ENCODE assay signal across 14 cellular contexts in genomic region chr14:98926151-98926550, GRCh38.
DNase-seq lines count a peak whose midpoint lies in the region; ATAC-seq and TF ChIP-seq lines count a peak whose summit lies in the region.
"Had no signal": no experiment of that assay in that cellular context is flagged by ENCODE, and none has a peak within 500 bp of the region (broad histone marks: within the 10 kb centered on the region; RNA-seq: fewer than 3 reads in every experiment).

No MANE protein-coding gene starts in this region.

- peak overlapping the region; percentile 82 for H3K27ac ChIP-seq in RWPE1
- H3K27ac ChIP-seq: prostate gland, vagina had no signal

- H3K9me3 Mint-ChIP-seq in activated CD4-positive, alpha-beta memory T cell treated with anti-CD3 and anti-CD28 coated beads for 36 hours = peaks cover 10% of the 10 kb centered on the region
- no peaks in the 10 kb centered on the region for H3K9me3 Mint-ChIP-seq in effector memory CD8-positive, alpha-beta T cell
- no peaks in the 10 kb centered on the region for H3K9me3 Mint-ChIP-seq in endothelial cell (ENCODE audit: unreplicated experiment)

- TF ChIP-seq CTCF in RWPE1 (conservative IDR thresholded peaks at IDR 0.05; ENCODE audit: low read depth) = no peak
- TF ChIP-seq CTCF in endothelial cell (IDR thresholded peaks at IDR 0.05; ENCODE audit: unreplicated experiment) = no peak

- H3K27ac Mint-ChIP-seq in activated CD4-positive, alpha-beta memory T cell treated with anti-CD3 and anti-CD28 coated beads for 36 hours = no peak overlapping the region
- H3K27ac Mint-ChIP-seq in effector memory CD8-positive, alpha-beta T cell = no peak overlapping the region
- H3K27ac Mint-ChIP-seq in endothelial cell (ENCODE audit: unreplicated experiment) = no peak overlapping the region
- H3K27ac Mint-ChIP-seq: activated T-helper 2 cell treated with anti-CD3 and anti-CD28 coated beads, Interferon-gamma antibody, Interleukin-2, Interleukin-4, amounts not matched to agents 10 μg/mL and 5 μg/mL and 100 μg/mL, durations not matched to agents 14 hours and 24 hours and 36 hours had no signal

- H3K4me1 Mint-ChIP-seq in activated CD4-positive, alpha-beta memory T cell treated with anti-CD3 and anti-CD28 coated beads for 36 hours (ENCODE audit: low read depth) = peaks cover 31% of the 10 kb centered on the region
- peaks cover 6% of the 10 kb centered on the region in 2 donors for H3K4me1 Mint-ChIP-seq in effector memory CD8-positive, alpha-beta T cell (ENCODE audit: low read depth in 2 of 2)
- H3K4me1 Mint-ChIP-seq in endothelial cell (ENCODE audit: unreplicated experiment) = no peaks in the 10 kb centered on the region

- no peaks in the 10 kb centered on the region for H3K36me3 Mint-ChIP-seq in activated CD4-positive, alpha-beta memory T cell treated with anti-CD3 and anti-CD28 coated beads for 36 hours
- no peaks in the 10 kb centered on the region for H3K36me3 Mint-ChIP-seq in effector memory CD8-positive, alpha-beta T cell (ENCODE audit: insufficient read depth)
- no peaks in the 10 kb centered on the region for H3K36me3 Mint-ChIP-seq in endothelial cell (ENCODE audit: low read depth, unreplicated experiment)

- peak; percentile 31 for ATAC-seq in effector memory CD8-positive, alpha-beta T cell (replicated peaks)
- no peak for ATAC-seq in HG03108 (IDR thresholded peaks at IDR 0.05; ENCODE audit: unreplicated experiment)

- CTCF ChIA-PET in RWPE1 (lab: Yijun Ruan, JAX) = no interaction called here
- CTCF ChIA-PET in activated CD4-positive, alpha-beta memory T cell treated with anti-CD3 and anti-CD28 coated beads for 36 hours (lab: Charles Lee) = no interaction called here

- POLR2A ChIA-PET in RWPE1 (lab: Yijun Ruan, JAX; ENCODE audit: low non-redundant PET) = no interaction called here
- POLR2A ChIA-PET in activated CD4-positive, alpha-beta memory T cell treated with anti-CD3 and anti-CD28 coated beads for 36 hours (lab: Charles Lee) = interaction anchor here (0.9 kb wide), 1 partner anchor 21 kb away, joined by 3 read pairs; no protein-coding TSS in a partner anchor

- no peak for DNase-seq in RWPE1 (ENCODE audit: low spot score)
- DNase-seq in activated CD4-positive, alpha-beta memory T cell treated with anti-CD3 and anti-CD28 coated beads for 36 hours = peak; percentile 37
- no peak for DNase-seq in effector memory CD8-positive, alpha-beta T cell
- DNase-seq in stimulated activated CD4-positive, alpha-beta T cell treated with anti-CD3 and anti-CD28 coated beads, TNF-alpha, amount 100 ng/mL, for 1 hour (ENCODE audit: low read depth in 3 of 3, low spot score in 1 of 3) = peak in 2 of 3 donors; percentile 3 to 16
- DNase-seq in T1000 (lab: John Stamatoyannopoulos, UW) = no peak
- DNase-seq in endothelial cell (ENCODE audit: low spot score) = no peak
- DNase-seq: C1 segment of cervical spinal cord, EL, MM.1S, NCI-H2081 had no signal

- intact Hi-C loops in activated CD4-positive, alpha-beta memory T cell treated with anti-CD3 and anti-CD28 coated beads for 36 hours (cut with micrococcal nuclease) = no loop called here

- H3K4me3 Mint-ChIP-seq in activated CD4-positive, alpha-beta memory T cell treated with anti-CD3 and anti-CD28 coated beads for 36 hours = no peak overlapping the region
- H3K4me3 Mint-ChIP-seq in effector memory CD8-positive, alpha-beta T cell = no peak overlapping the region
- H3K4me3 Mint-ChIP-seq in endothelial cell (ENCODE audit: unreplicated experiment) = no peak overlapping the region

- H3K27me3 Mint-ChIP-seq in activated CD4-positive, alpha-beta memory T cell treated with anti-CD3 and anti-CD28 coated beads for 36 hours = no peaks in the 10 kb centered on the region
- no peaks in the 10 kb centered on the region for H3K27me3 Mint-ChIP-seq in effector memory CD8-positive, alpha-beta T cell
- no peaks in the 10 kb centered on the region for H3K27me3 Mint-ChIP-seq in endothelial cell (ENCODE audit: unreplicated experiment)

Comparison
In these comparisons a context has a peak if more than half of its experiments do, and no peak if none do; other contexts are left out.
1. DNase-seq: peak in activated CD4-positive, alpha-beta memory T cell treated with anti-CD3 and anti-CD28 coated beads for 36 hours (single experiment) and stimulated activated CD4-positive, alpha-beta T cell treated with anti-CD3 and anti-CD28 coated beads, TNF-alpha, amount 100 ng/mL, for 1 hour (2 of 3); none in RWPE1 (single experiment), effector memory CD8-positive, alpha-beta T cell (0 of 3), T1000 (single experiment) and endothelial cell (single experiment).